In genomic region chr6:111566222-111566717, GRCh38 we compare ENCODE assay signal across 8 cellular contexts. TPM values are rescaled to one million over a fixed set of nuclear protein-coding genes. Genes with fewer than 3 reads are reported as not detected.
A peak's percentile ranks its signal among the peaks of the same experiment; 100 is the strongest.
DNase-seq lines count a peak whose midpoint lies in the region; ATAC-seq and TF ChIP-seq lines count a peak whose summit lies in the region.

No MANE protein-coding gene starts in this region.

- DNase-seq in SK-N-SH, result no peak
- DNase-seq in Jurkat, Clone E6-1 (ENCODE audit: low read depth, low spot score), result no peak
- no peak for DNase-seq in stimulated activated CD8-positive, alpha-beta memory T cell treated with anti-CD3 and anti-CD28 coated beads, Interleukin-4, amount 100 ng/mL, for 48 hours

- peaks cover 23% of the 10 kb centered on the region for H3F3A ChIP-seq in SK-N-SH (replicated peaks; ENCODE audit: insufficient read depth)

- no peak for TF ChIP-seq CTCF in SK-N-SH (IDR thresholded peaks at IDR 0.05)

- H3K4me1 ChIP-seq in SK-N-SH (ENCODE audit: control insufficient read depth in 1 of 2, insufficient read depth in 2 of 2, low read depth in 1 of 2, low read length in 1 of 2), result peaks cover 44 to 53% of the 10 kb centered on the region in 2 experiments
- peaks cover 13 to 19% of the 10 kb centered on the region in 2 donors for H3K4me1 ChIP-seq in duodenal mucosa (ENCODE audit: control insufficient read depth in 1 of 2, insufficient read depth in 2 of 2, low read length in 2 of 2)
- H3K4me1 ChIP-seq in stomach smooth muscle (ENCODE audit: control insufficient read depth, insufficient read depth, low read length), result peaks cover 42% of the 10 kb centered on the region

- POLR2A ChIA-PET in SK-N-SH (lab: Yijun Ruan, JAX), result interaction anchor here (1.0 to 1.2 kb wide), 2 partner anchors 25 to 82 kb away, joined by 3 to 4 read pairs; no protein-coding TSS in a partner anchor

- H3K36me3 ChIP-seq in SK-N-SH (replicated peaks in 1 of 2; ENCODE audit: control insufficient read depth in 1 of 2, insufficient read depth in 2 of 2, low read length in 1 of 2), result no peaks in the 10 kb centered on the region
- H3K36me3 ChIP-seq in duodenal mucosa (ENCODE audit: control insufficient read depth in 1 of 2, insufficient read depth in 2 of 2, low read length in 2 of 2), result peaks cover 36 to 76% of the 10 kb centered on the region in 2 donors
- H3K36me3 ChIP-seq in stomach smooth muscle (ENCODE audit: control insufficient read depth in 2 of 2, insufficient read depth in 2 of 2, low read length in 2 of 2), result peaks cover 12 to 23% of the 10 kb centered on the region in 2 donors

- TF ChIP-seq EP300 in SK-N-SH (IDR thresholded peaks at IDR 0.05; ENCODE audit: borderline replicate concordance in 1 of 2, low read depth in 1 of 2, low read length in 1 of 2), result no peak

- no peak for TF ChIP-seq RAD21 in SK-N-SH (IDR thresholded peaks at IDR 0.05; ENCODE audit: low read length)

- ATAC-seq in SK-N-SH treated with all-trans-retinoic acid at 6 μM for 48 hours, result no peak
- ATAC-seq in HG03196 (IDR thresholded peaks at IDR 0.05; ENCODE audit: unreplicated experiment), result no peak
- ATAC-seq in GM18498 (IDR thresholded peaks at IDR 0.05; ENCODE audit: unreplicated experiment), result no peak

- no peaks in the 10 kb centered on the region for H4K20me1 ChIP-seq in SK-N-SH (ENCODE audit: insufficient read depth)

- CTCF ChIA-PET in SK-N-SH (lab: Yijun Ruan, JAX), result interaction anchor here (0.5 to 1.6 kb wide), 3 partner anchors 15 to 307 kb away, joined by 3 to 6 read pairs (median 4); a partner anchor contains a TSS

- 76% methylated on average over 7 of the region's 8 CpGs for WGBS in SK-N-SH (ENCODE audit: low lambda C conversion rate)

- H2AFZ ChIP-seq in SK-N-SH (ENCODE audit: low read depth), result 0 out of 2 replicates have a peak overlapping the region, but pooled peaks have one; percentile 90

- no peaks in the 10 kb centered on the region for H3K9me2 ChIP-seq in SK-N-SH

- H3K79me2 ChIP-seq in SK-N-SH (ENCODE audit: insufficient read depth), result no peaks in the 10 kb centered on the region

- H3K9me3 ChIP-seq in SK-N-SH, result no peaks in the 10 kb centered on the region
- no peaks in the 10 kb centered on the region for H3K9me3 ChIP-seq in duodenal mucosa (ENCODE audit: control insufficient read depth in 1 of 2, low read length in 2 of 2)
- H3K9me3 ChIP-seq in stomach smooth muscle (ENCODE audit: control insufficient read depth in 2 of 2, low read length in 2 of 2), result no peaks in the 10 kb centered on the region

- H3K4me3 ChIP-seq in SK-N-SH (ENCODE audit: low read depth in 2 of 2, low read length in 1 of 2) (no peak overlapping the region), duodenal mucosa (ENCODE audit: low read depth in 1 of 2, low read length in 2 of 2) (no peak overlapping the region), stomach smooth muscle (ENCODE audit: low read length in 2 of 2) (peak overlapping the region; percentile 50 to 60)
- peak overlapping the region; percentile 45 for H3K4me3 ChIP-seq in Jurkat, Clone E6-1 (ENCODE audit: low read length)

- H3K27ac ChIP-seq in SK-N-SH (ENCODE audit: low read depth in 2 of 2, low read length in 1 of 2) (peak overlapping the region; percentile 71 to 93; a peak in 3 of 4 replicates), duodenal mucosa (ENCODE audit: low read depth, low read length) (peak overlapping the region; percentile 3), stomach smooth muscle (ENCODE audit: low read length) (peak overlapping the region; percentile 71)

- peak overlapping the region; percentile 41; the same call in 1 of the 2 replicates for H3K9ac ChIP-seq in SK-N-SH
- no peak overlapping the region for H3K9ac ChIP-seq in duodenal mucosa (ENCODE audit: low read depth in 1 of 2, low read length in 2 of 2)
- peak overlapping the region; percentile 48 to 58 for H3K9ac ChIP-seq in stomach smooth muscle (ENCODE audit: low read length in 2 of 2)

- H3K4me2 ChIP-seq in SK-N-SH, result peak overlapping the region; percentile 74; the same call in 1 of the 2 replicates

- H3K27me3 ChIP-seq in SK-N-SH (ENCODE audit: insufficient read depth) (no peaks in the 10 kb centered on the region), duodenal mucosa (ENCODE audit: control insufficient read depth in 1 of 2, insufficient read depth in 2 of 2, low read length in 2 of 2) (no peaks in the 10 kb centered on the region), stomach smooth muscle (ENCODE audit: control insufficient read depth in 1 of 2, insufficient read depth in 2 of 2, low read length in 2 of 2) (no peaks in the 10 kb centered on the region)

TF ChIP-seq in SK-N-SH, 30 proteins besides CTCF, POLR2A, EP300 and RAD21:
- TF ChIP-seq FOSL2 (IDR thresholded peaks at IDR 0.05; ENCODE audit: borderline replicate concordance, low read depth), result no peak
- TF ChIP-seq SMC3 (IDR thresholded peaks at IDR 0.05; ENCODE audit: low read depth, low read length), result no peak
- TF ChIP-seq YY1 (IDR thresholded peaks at IDR 0.05; ENCODE audit: low read depth), result no peak
- no peak for TF ChIP-seq REST (IDR thresholded peaks at IDR 0.05; ENCODE audit: low read depth, low read length)

TF ChIP-seq in SK-N-SH treated with all-trans-retinoic acid at 6 μM for 48 hours, 23 proteins besides CTCF, POLR2A, EP300 and RAD21 (continues in another document):
- TF ChIP-seq RARB (CRISPR knock-in tag; IDR thresholded peaks at IDR 0.05) (no peak), PATZ1 (CRISPR knock-in tag; IDR thresholded peaks at IDR 0.05; ENCODE audit: borderline replicate concordance) (no peak), GLIS3 (CRISPR knock-in tag; IDR thresholded peaks at IDR 0.05) (no peak), CSDC2 (CRISPR knock-in tag; IDR thresholded peaks at IDR 0.05) (no peak), ZC3H10 (CRISPR knock-in tag; IDR thresholded peaks at IDR 0.05) (no peak), ARNTL (CRISPR knock-in tag; IDR thresholded peaks at IDR 0.05; ENCODE audit: borderline replicate concordance, low read depth) (no peak), CSRNP3 (CRISPR knock-in tag; IDR thresholded peaks at IDR 0.05) (no peak), CREB5 (CRISPR knock-in tag; IDR thresholded peaks at IDR 0.05; ENCODE audit: low read depth) (no peak), POU6F1 (CRISPR knock-in tag; IDR thresholded peaks at IDR 0.05; ENCODE audit: borderline replicate concordance, low read depth) (no peak), ZNF8 (CRISPR knock-in tag; IDR thresholded peaks at IDR 0.05) (no peak), ISL1 (CRISPR knock-in tag; IDR thresholded peaks at IDR 0.05) (no peak), ESRRG (CRISPR knock-in tag; IDR thresholded peaks at IDR 0.05) (no peak), ZFP30 (CRISPR knock-in tag; IDR thresholded peaks at IDR 0.05) (no peak)

RNA-seq across cellular contexts. Expression of gene TRAF3IP2, which starts 39.4 kb away (rescaled TPM):
- polyA plus RNA-seq in SK-N-SH (2012; rRNA removed), result 5.5 and 5.6 TPM in 2 replicates
- 6.1 and 8.0 TPM in 2 replicates for polyA plus RNA-seq in SK-N-SH (2012; cell fraction: cytosol; rRNA removed)
- polyA plus RNA-seq in SK-N-SH (2012; cell fraction: nucleus; rRNA removed), result 4.3 and 6.7 TPM in 2 replicates
- polyA plus RNA-seq in Jurkat, Clone E6-1 (2012; ENCODE audit: insufficient read depth, insufficient read length), result 8.4 TPM

Comparison
In these comparisons a context has a peak if more than half of its experiments do, and no peak if none do; other contexts are left out.
1. H3K27ac ChIP-seq: peak in every context shown above with its lines; median percentile 82 in SK-N-SH; 71 in stomach smooth muscle; 3 in duodenal mucosa.
2. H3K4me3 ChIP-seq: peak in Jurkat, Clone E6-1 (single experiment) and stomach smooth muscle (2 of 2); none in SK-N-SH (0 of 2) and duodenal mucosa (0 of 2).
3. H3K9ac ChIP-seq: peak in SK-N-SH (single experiment) and stomach smooth muscle (2 of 2); none in duodenal mucosa (0 of 2).